31 cellular contexts compared by ENCODE assay signal in the genomic region with DNA sequence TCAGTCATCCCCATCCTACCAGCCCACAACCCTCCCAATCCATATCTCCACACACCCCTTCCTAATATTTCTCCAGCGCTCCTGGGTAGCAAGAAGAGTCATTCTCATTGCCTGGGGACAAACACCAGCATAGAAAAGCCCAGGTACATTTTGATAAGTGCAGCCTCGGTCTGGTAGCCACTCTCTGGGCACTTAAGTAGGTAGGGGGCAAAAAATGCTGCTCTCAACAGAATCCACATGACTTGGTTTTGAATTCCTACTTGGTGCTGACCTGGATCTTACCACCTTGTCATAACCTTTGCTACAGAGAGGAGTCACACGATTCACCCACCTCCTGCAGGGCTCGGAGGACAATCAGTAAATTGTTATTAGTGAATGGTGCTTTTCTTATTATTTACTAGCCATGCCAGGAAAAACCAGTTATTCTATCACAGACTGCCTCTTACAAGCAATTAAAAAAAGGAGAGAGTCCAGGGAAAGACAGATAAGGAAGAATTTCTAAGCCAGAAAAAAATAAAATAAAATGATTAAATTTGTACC.
"Had no signal": no experiment of that assay in that cellular context is flagged by ENCODE, and none has a peak within 500 bp of the region (broad histone marks: within the 10 kb centered on the region; RNA-seq: fewer than 3 reads in every experiment).

No MANE protein-coding gene starts in this region.

- H3K4me2 ChIP-seq: neural progenitor cell had no signal

- H3K27ac ChIP-seq: colonic mucosa, esophagus muscularis mucosa, foreskin keratinocyte, heart right ventricle, left lung, neural progenitor cell, parathyroid adenoma, right lobe of liver, testis, tibial nerve, vagina had no signal

- H3K4me1 ChIP-seq: colonic mucosa, esophagus muscularis mucosa, neural progenitor cell, parathyroid adenoma, right lobe of liver, testis had no signal

- DNase-seq: colonic mucosa; dermis blood vessel endothelial cell; effector memory CD4-positive, alpha-beta T cell; foreskin keratinocyte; glutamatergic neuron; heart right ventricle; hippocampal formation; left cardiac atrium; left lung; mesenchymal stem cell; mucosa of descending colon; naive B cell; right lobe of liver; small intestine; stimulated activated CD4-positive, alpha-beta T cell treated with anti-CD3 and anti-CD28 coated beads, Interleukin-12 subunit alpha, Interleukin-12 subunit beta, amount 100 ng/mL, for 4 hours; stimulated activated CD4-positive, alpha-beta T cell treated with anti-CD3 and anti-CD28 coated beads, Interleukin-1b, Interleukin-23, amount 100 ng/mL, for 48 hours; stimulated activated CD4-positive, alpha-beta T cell treated with anti-CD3 and anti-CD28 coated beads, Interleukin-4, amount 100 ng/mL, for 24 hours; stimulated activated naive CD8-positive, alpha-beta T cell treated with anti-CD3 and anti-CD28 coated beads, Interleukin-15, Interleukin-2, amounts not matched to agents 100 U/mL and 50 U/mL, for 24 hours; substantia nigra; testis had no signal

- H3K27me3 ChIP-seq: colonic mucosa, foreskin keratinocyte, heart right ventricle, left lung, neural progenitor cell, right lobe of liver, testis, tibial nerve, vagina had no signal

- H3K36me3 ChIP-seq: colonic mucosa, esophagus muscularis mucosa, heart right ventricle, left lung, neural progenitor cell, right lobe of liver, tibial nerve, vagina had no signal

- H3K79me2 ChIP-seq: parathyroid adenoma had no signal

- H3K9me3 Mint-ChIP-seq: mesothelial cell of epicardium; natural killer cell treated with Interleukin-12 subunit alpha and Interleukin-12 subunit beta and Interleukin-15 and Interleukin-18, amount 100 ng/mL, for 72 hours; neural progenitor cell; stimulated activated memory B cell treated with anti-CD40 and anti-IgM and Interleukin-4, amounts not matched to agents 10 μg/mL and 1 μg/mL and 100 μg/mL, for 72 hours had no signal

- H3K9ac ChIP-seq: neural progenitor cell, parathyroid adenoma had no signal

- H2AFZ ChIP-seq: neural progenitor cell, parathyroid adenoma had no signal

- H3K4me3 ChIP-seq: colonic mucosa, esophagus muscularis mucosa, heart right ventricle, left lung, mucosa of descending colon, neural progenitor cell, right lobe of liver, testis, tibial nerve, vagina had no signal

- H3K4me1 Mint-ChIP-seq: neural progenitor cell had no signal

- H3K36me3 Mint-ChIP-seq: mesothelial cell of epicardium; naive B cell; natural killer cell treated with Interleukin-12 subunit alpha and Interleukin-12 subunit beta and Interleukin-15 and Interleukin-18, amount 100 ng/mL, for 72 hours; neural progenitor cell; stimulated activated memory B cell treated with anti-CD40 and anti-IgM and Interleukin-4, amounts not matched to agents 10 μg/mL and 1 μg/mL and 100 μg/mL, for 72 hours had no signal

- FAIRE-seq: endothelial cell of umbilical vein, islet of Langerhans, small intestine had no signal

- H3K4me3 Mint-ChIP-seq: mesothelial cell of epicardium; naive B cell; natural killer cell treated with Interleukin-12 subunit alpha and Interleukin-12 subunit beta and Interleukin-15 and Interleukin-18, amount 100 ng/mL, for 72 hours; neural progenitor cell; stimulated activated memory B cell treated with anti-CD40 and anti-IgM and Interleukin-4, amounts not matched to agents 10 μg/mL and 1 μg/mL and 100 μg/mL, for 72 hours had no signal

- H3K27ac Mint-ChIP-seq: mesothelial cell of epicardium; naive B cell; natural killer cell treated with Interleukin-12 subunit alpha and Interleukin-12 subunit beta and Interleukin-15 and Interleukin-18, amount 100 ng/mL, for 72 hours; neural progenitor cell; progenitor cell of endocrine pancreas; stimulated activated memory B cell treated with anti-CD40 and anti-IgM and Interleukin-4, amounts not matched to agents 10 μg/mL and 1 μg/mL and 100 μg/mL, for 72 hours had no signal

- ATAC-seq: foreskin keratinocyte; heart right ventricle; left cardiac atrium; left lung; mucosa of descending colon; natural killer cell treated with Interleukin-12 subunit alpha and Interleukin-12 subunit beta and Interleukin-15 and Interleukin-18, amount 100 ng/mL, for 72 hours; right lobe of liver; stimulated activated memory B cell treated with anti-CD40 and anti-IgM and Interleukin-4, amounts not matched to agents 10 μg/mL and 1 μg/mL and 100 μg/mL, for 72 hours; stimulated activated naive CD8-positive, alpha-beta T cell treated with anti-CD3 and anti-CD28 coated beads, Interleukin-15, Interleukin-2, amounts not matched to agents 100 U/mL and 50 U/mL, for 24 hours had no signal

- H3K9me3 ChIP-seq: colonic mucosa, esophagus muscularis mucosa, heart right ventricle, left lung, mucosa of descending colon, right lobe of liver, testis, tibial nerve, vagina had no signal
